Comparison of ENCODE assay signal across 8 cellular contexts in genomic region chr9:99184427-99185327, GRCh38. TPM values are rescaled to one million over a fixed set of nuclear protein-coding genes. Genes with fewer than 3 reads are reported as not detected.
DNase-seq lines count a peak whose midpoint lies in the region; ATAC-seq and TF ChIP-seq lines count a peak whose summit lies in the region.

No MANE protein-coding gene starts in this region.

- H3K4me3 Mint-ChIP-seq in activated CD8-positive, alpha-beta T cell treated with anti-CD3 and anti-CD28 coated beads, Interleukin-2, amount 10 ng/mL, durations not matched to agents 7 days and 5 days, result no peak overlapping the region
- H3K4me3 Mint-ChIP-seq in effector memory CD8-positive, alpha-beta T cell, result peak overlapping the region; percentile 33 to 37

- peak overlapping the region; percentile 82 for H3K27ac Mint-ChIP-seq in activated CD8-positive, alpha-beta T cell treated with anti-CD3 and anti-CD28 coated beads, Interleukin-2, amount 10 ng/mL, durations not matched to agents 7 days and 5 days
- peak overlapping the region; percentile 26 to 32 for H3K27ac Mint-ChIP-seq in effector memory CD8-positive, alpha-beta T cell

- TF ChIP-seq CTCF in C4-2B (conservative IDR thresholded peaks at IDR 0.05), result peak; percentile 92

- POLR2A ChIA-PET in activated CD8-positive, alpha-beta T cell treated with anti-CD3 and anti-CD28 coated beads, Interleukin-2, amount 10 ng/mL, durations not matched to agents 7 days and 5 days (lab: Charles Lee), result interaction anchor here (1.7 kb wide), 1 partner anchor 37 kb away, joined by 8 read pairs; the partner anchor contains the start of genes ALG2 and SEC61B

- H3K27ac ChIP-seq in C4-2B, result no peak overlapping the region

- H3K27me3 Mint-ChIP-seq in activated CD8-positive, alpha-beta T cell treated with anti-CD3 and anti-CD28 coated beads, Interleukin-2, amount 10 ng/mL, durations not matched to agents 7 days and 5 days (ENCODE audit: low read depth), result no peaks in the 10 kb centered on the region
- peaks cover 6 to 17% of the 10 kb centered on the region in 2 donors for H3K27me3 Mint-ChIP-seq in effector memory CD8-positive, alpha-beta T cell

- DNase-seq in HPDE6-E6E7 (ENCODE audit: extremely low spot score), result peak; percentile 70
- peak; percentile 97 for DNase-seq in NCI-H82 (lab: John Stamatoyannopoulos, UW)
- peak; percentile 87 for DNase-seq in activated CD8-positive, alpha-beta T cell treated with anti-CD3 and anti-CD28 coated beads, Interleukin-2, amount 10 ng/mL, durations not matched to agents 7 days and 5 days
- peak; percentile 66 to 76 (median 68) for DNase-seq in effector memory CD8-positive, alpha-beta T cell
- peak; percentile 81 for DNase-seq in middle frontal gyrus (ENCODE audit: extremely low spot score, low spot score)
- DNase-seq in stimulated activated CD8-positive, alpha-beta memory T cell treated with anti-CD3 and anti-CD28 coated beads, Interleukin-15, amount 100 ng/mL, for 4 hours (ENCODE audit: low read depth in 2 of 2), result peak; percentile 35 to 59

- peaks cover 65% of the 10 kb centered on the region for H3K4me1 Mint-ChIP-seq in activated CD8-positive, alpha-beta T cell treated with anti-CD3 and anti-CD28 coated beads, Interleukin-2, amount 10 ng/mL, durations not matched to agents 7 days and 5 days (ENCODE audit: low read depth)
- H3K4me1 Mint-ChIP-seq in effector memory CD8-positive, alpha-beta T cell (ENCODE audit: low read depth in 2 of 2), result peaks cover 14 to 15% of the 10 kb centered on the region in 2 donors

- H3K36me3 Mint-ChIP-seq in activated CD8-positive, alpha-beta T cell treated with anti-CD3 and anti-CD28 coated beads, Interleukin-2, amount 10 ng/mL, durations not matched to agents 7 days and 5 days (ENCODE audit: low read depth), result no peaks in the 10 kb centered on the region
- no peaks in the 10 kb centered on the region for H3K36me3 Mint-ChIP-seq in effector memory CD8-positive, alpha-beta T cell (ENCODE audit: insufficient read depth)

- CTCF ChIA-PET in activated CD8-positive, alpha-beta T cell treated with anti-CD3 and anti-CD28 coated beads, Interleukin-2, amount 10 ng/mL, durations not matched to agents 7 days and 5 days (lab: Charles Lee), result interaction anchor here (0.6 to 9.2 kb wide), 41 partner anchors 9 to 1252 kb away, joined by 3 to 115 read pairs (median 4); partner anchors contain the start of genes ALG2, NR4A3 and SEC61B

- ATAC-seq in GM19372 (IDR thresholded peaks at IDR 0.05; ENCODE audit: low read depth, unreplicated experiment), result peak; percentile 45
- peak; percentile 77 for ATAC-seq in activated CD8-positive, alpha-beta T cell treated with anti-CD3 and anti-CD28 coated beads, Interleukin-2, amount 10 ng/mL, durations not matched to agents 7 days and 5 days
- peak; percentile 87 for ATAC-seq in effector memory CD8-positive, alpha-beta T cell (replicated peaks)

- no peaks in the 10 kb centered on the region for H3K9me3 Mint-ChIP-seq in activated CD8-positive, alpha-beta T cell treated with anti-CD3 and anti-CD28 coated beads, Interleukin-2, amount 10 ng/mL, durations not matched to agents 7 days and 5 days (ENCODE audit: insufficient read depth)
- H3K9me3 Mint-ChIP-seq in effector memory CD8-positive, alpha-beta T cell, result no peaks in the 10 kb centered on the region

RNA-seq across cellular contexts. Expression of gene ALG2, which starts 37.1 kb away (rescaled TPM):
- total RNA-seq in activated CD8-positive, alpha-beta T cell treated with anti-CD3 and anti-CD28 coated beads, Interleukin-2, amount 10 ng/mL, durations not matched to agents 7 days and 5 days, result 10 to 100 TPM; 19.9 to 22.0 TPM

RNA-seq across cellular contexts. Expression of gene SEC61B, which starts 37.4 kb away (rescaled TPM):
- total RNA-seq in activated CD8-positive, alpha-beta T cell treated with anti-CD3 and anti-CD28 coated beads, Interleukin-2, amount 10 ng/mL, durations not matched to agents 7 days and 5 days, result 100 to 1,000 TPM; 122 to 124 TPM

Comparison
In these comparisons a context has a peak if more than half of its experiments do, and no peak if none do; other contexts are left out.
1. DNase-seq: peak in every context shown above with its lines; median percentile 97 in NCI-H82; 87 in activated CD8-positive, alpha-beta T cell treated with anti-CD3 and anti-CD28 coated beads, Interleukin-2, amount 10 ng/mL, durations not matched to agents 7 days and 5 days; 81 in middle frontal gyrus; 70 in HPDE6-E6E7; 68 in effector memory CD8-positive, alpha-beta T cell; 47 in stimulated activated CD8-positive, alpha-beta memory T cell treated with anti-CD3 and anti-CD28 coated beads, Interleukin-15, amount 100 ng/mL, for 4 hours.